Comparison of ENCODE assay signal across 1 cellular context in genomic region chr17:37429039-37429438, GRCh38.
TF ChIP-seq lines count a peak whose summit lies in the region.

No MANE protein-coding gene starts in this region.

TF ChIP-seq in K562, 482 proteins besides CTCF, POLR2A, EP300 and RAD21:
- TF ChIP-seq PHTF2 (CRISPR knock-in tag; IDR thresholded peaks at IDR 0.05) (no peak), NR1H2 (CRISPR knock-in tag; IDR thresholded peaks at IDR 0.05) (no peak), SNRNP70 (optimal IDR thresholded peaks at IDR 0.05; ENCODE audit: low read depth, low read length) (no peak), SMAD3 (CRISPR knock-in tag; conservative IDR thresholded peaks at IDR 0.05) (no peak), ZBTB17 (CRISPR knock-in tag; IDR thresholded peaks at IDR 0.05) (no peak), ZNF830 (CRISPR knock-in tag; IDR thresholded peaks at IDR 0.05) (no peak), ZNF695 (CRISPR knock-in tag; IDR thresholded peaks at IDR 0.05) (no peak), ZNF12 (CRISPR knock-in tag; IDR thresholded peaks at IDR 0.05) (no peak), FOXK2 (conservative IDR thresholded peaks at IDR 0.05 in 1 of 2, IDR thresholded peaks at IDR 0.05 in 1 of 2; ENCODE audit: low read depth in 2 of 2) (no peak), ZNF347 (CRISPR knock-in tag; IDR thresholded peaks at IDR 0.05; ENCODE audit: low read depth) (no peak), SUPT5H (IDR thresholded peaks at IDR 0.05) (no peak)
- TF ChIP-seq, protein P1, sequence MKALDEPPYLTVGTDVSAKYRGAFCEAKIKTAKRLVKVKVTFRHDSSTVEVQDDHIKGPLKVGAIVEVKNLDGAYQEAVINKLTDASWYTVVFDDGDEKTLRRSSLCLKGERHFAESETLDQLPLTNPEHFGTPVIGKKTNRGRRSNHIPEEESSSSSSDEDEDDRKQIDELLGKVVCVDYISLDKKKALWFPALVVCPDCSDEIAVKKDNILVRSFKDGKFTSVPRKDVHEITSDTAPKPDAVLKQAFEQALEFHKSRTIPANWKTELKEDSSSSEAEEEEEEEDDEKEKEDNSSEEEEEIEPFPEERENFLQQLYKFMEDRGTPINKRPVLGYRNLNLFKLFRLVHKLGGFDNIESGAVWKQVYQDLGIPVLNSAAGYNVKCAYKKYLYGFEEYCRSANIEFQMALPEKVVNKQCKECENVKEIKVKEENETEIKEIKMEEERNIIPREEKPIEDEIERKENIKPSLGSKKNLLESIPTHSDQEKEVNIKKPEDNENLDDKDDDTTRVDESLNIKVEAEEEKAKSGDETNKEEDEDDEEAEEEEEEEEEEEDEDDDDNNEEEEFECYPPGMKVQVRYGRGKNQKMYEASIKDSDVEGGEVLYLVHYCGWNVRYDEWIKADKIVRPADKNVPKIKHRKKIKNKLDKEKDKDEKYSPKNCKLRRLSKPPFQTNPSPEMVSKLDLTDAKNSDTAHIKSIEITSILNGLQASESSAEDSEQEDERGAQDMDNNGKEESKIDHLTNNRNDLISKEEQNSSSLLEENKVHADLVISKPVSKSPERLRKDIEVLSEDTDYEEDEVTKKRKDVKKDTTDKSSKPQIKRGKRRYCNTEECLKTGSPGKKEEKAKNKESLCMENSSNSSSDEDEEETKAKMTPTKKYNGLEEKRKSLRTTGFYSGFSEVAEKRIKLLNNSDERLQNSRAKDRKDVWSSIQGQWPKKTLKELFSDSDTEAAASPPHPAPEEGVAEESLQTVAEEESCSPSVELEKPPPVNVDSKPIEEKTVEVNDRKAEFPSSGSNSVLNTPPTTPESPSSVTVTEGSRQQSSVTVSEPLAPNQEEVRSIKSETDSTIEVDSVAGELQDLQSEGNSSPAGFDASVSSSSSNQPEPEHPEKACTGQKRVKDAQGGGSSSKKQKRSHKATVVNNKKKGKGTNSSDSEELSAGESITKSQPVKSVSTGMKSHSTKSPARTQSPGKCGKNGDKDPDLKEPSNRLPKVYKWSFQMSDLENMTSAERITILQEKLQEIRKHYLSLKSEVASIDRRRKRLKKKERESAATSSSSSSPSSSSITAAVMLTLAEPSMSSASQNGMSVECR (CRISPR knock-in tag; IDR thresholded peaks at IDR 0.05) = no peak
